1 cellular context compared by ENCODE assay signal in the genomic region with DNA sequence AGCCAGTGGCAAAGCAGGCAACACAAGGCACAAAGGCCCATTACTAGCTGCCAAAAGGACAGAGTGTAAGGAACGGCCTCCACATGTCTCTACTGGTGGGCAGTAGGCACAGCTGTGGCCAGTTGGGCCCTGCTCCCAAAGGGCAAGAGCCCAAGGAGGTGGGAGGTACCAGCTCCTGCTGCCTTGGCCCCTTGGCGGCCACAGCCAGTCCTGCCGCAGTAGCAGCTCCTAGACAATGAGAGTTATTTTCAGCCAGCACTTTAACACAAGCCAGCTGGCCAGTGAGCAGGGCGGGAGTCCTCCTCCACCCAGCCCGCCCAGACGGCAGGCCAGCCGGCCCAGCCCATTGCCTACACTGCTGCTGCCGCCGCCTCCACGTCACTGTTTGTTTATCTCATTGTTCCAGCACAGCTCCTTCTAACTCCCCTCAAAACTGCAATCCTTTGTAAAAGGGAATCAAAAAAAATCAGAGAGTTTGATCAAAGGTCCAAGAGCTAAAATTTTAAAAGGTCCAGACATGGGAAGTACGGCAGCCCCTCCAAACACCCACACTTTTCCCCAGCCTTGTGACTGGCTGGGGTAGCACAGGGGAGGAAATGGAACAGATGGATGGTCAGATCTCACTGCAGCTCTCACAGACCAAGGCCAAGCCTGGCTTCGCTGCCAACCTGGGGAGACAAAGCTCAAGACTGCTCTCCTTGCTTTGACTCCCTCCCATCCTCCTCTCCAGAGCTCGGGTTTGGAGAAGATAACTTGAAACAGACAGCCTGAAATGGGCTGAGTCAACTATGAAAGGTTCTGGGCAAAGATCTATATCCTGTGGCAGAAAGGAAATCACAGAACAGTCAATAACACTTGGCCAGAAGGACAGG.
A peak's percentile ranks its signal among the peaks of the same experiment; 100 is the strongest.
TF ChIP-seq lines count a peak whose summit lies in the region.

No MANE protein-coding gene starts in this region.

TF ChIP-seq in HepG2, 621 proteins besides CTCF, POLR2A, EP300 and RAD21 (continued from another document and continues in another):
- no peak for TF ChIP-seq RAD51 (IDR thresholded peaks at IDR 0.05; ENCODE audit: borderline replicate concordance)
- TF ChIP-seq, protein P1, sequence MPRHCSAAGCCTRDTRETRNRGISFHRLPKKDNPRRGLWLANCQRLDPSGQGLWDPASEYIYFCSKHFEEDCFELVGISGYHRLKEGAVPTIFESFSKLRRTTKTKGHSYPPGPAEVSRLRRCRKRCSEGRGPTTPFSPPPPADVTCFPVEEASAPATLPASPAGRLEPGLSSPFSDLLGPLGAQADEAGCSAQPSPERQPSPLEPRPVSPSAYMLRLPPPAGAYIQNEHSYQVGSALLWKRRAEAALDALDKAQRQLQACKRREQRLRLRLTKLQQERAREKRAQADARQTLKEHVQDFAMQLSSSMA (CRISPR knock-in tag; IDR thresholded peaks at IDR 0.05) = no peak
- TF ChIP-seq, protein P2, sequence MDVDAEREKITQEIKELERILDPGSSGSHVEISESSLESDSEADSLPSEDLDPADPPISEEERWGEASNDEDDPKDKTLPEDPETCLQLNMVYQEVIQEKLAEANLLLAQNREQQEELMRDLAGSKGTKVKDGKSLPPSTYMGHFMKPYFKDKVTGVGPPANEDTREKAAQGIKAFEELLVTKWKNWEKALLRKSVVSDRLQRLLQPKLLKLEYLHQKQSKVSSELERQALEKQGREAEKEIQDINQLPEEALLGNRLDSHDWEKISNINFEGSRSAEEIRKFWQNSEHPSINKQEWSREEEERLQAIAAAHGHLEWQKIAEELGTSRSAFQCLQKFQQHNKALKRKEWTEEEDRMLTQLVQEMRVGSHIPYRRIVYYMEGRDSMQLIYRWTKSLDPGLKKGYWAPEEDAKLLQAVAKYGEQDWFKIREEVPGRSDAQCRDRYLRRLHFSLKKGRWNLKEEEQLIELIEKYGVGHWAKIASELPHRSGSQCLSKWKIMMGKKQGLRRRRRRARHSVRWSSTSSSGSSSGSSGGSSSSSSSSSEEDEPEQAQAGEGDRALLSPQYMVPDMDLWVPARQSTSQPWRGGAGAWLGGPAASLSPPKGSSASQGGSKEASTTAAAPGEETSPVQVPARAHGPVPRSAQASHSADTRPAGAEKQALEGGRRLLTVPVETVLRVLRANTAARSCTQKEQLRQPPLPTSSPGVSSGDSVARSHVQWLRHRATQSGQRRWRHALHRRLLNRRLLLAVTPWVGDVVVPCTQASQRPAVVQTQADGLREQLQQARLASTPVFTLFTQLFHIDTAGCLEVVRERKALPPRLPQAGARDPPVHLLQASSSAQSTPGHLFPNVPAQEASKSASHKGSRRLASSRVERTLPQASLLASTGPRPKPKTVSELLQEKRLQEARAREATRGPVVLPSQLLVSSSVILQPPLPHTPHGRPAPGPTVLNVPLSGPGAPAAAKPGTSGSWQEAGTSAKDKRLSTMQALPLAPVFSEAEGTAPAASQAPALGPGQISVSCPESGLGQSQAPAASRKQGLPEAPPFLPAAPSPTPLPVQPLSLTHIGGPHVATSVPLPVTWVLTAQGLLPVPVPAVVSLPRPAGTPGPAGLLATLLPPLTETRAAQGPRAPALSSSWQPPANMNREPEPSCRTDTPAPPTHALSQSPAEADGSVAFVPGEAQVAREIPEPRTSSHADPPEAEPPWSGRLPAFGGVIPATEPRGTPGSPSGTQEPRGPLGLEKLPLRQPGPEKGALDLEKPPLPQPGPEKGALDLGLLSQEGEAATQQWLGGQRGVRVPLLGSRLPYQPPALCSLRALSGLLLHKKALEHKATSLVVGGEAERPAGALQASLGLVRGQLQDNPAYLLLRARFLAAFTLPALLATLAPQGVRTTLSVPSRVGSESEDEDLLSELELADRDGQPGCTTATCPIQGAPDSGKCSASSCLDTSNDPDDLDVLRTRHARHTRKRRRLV (CRISPR knock-in tag; IDR thresholded peaks at IDR 0.05) = no peak
- no peak for TF ChIP-seq ZNF749 (CRISPR knock-in tag; IDR thresholded peaks at IDR 0.05; ENCODE audit: borderline replicate concordance)
- no peak for TF ChIP-seq ZBTB20 (CRISPR knock-in tag; IDR thresholded peaks at IDR 0.05; ENCODE audit: borderline replicate concordance, low read depth)
- TF ChIP-seq BCL6 (CRISPR knock-in tag; IDR thresholded peaks at IDR 0.05) = no peak
- TF ChIP-seq ZNF160 (CRISPR knock-in tag; IDR thresholded peaks at IDR 0.05) = no peak
- no peak for TF ChIP-seq ZNF724P (CRISPR knock-in tag; IDR thresholded peaks at IDR 0.05; ENCODE audit: borderline replicate concordance)
- TF ChIP-seq ZNF543 (CRISPR knock-in tag; IDR thresholded peaks at IDR 0.05) = no peak
- TF ChIP-seq MTA1 (CRISPR knock-in tag; IDR thresholded peaks at IDR 0.05; ENCODE audit: borderline replicate concordance) = no peak
- no peak for TF ChIP-seq ZNF549 (CRISPR knock-in tag; IDR thresholded peaks at IDR 0.05)
- TF ChIP-seq, protein P3, sequence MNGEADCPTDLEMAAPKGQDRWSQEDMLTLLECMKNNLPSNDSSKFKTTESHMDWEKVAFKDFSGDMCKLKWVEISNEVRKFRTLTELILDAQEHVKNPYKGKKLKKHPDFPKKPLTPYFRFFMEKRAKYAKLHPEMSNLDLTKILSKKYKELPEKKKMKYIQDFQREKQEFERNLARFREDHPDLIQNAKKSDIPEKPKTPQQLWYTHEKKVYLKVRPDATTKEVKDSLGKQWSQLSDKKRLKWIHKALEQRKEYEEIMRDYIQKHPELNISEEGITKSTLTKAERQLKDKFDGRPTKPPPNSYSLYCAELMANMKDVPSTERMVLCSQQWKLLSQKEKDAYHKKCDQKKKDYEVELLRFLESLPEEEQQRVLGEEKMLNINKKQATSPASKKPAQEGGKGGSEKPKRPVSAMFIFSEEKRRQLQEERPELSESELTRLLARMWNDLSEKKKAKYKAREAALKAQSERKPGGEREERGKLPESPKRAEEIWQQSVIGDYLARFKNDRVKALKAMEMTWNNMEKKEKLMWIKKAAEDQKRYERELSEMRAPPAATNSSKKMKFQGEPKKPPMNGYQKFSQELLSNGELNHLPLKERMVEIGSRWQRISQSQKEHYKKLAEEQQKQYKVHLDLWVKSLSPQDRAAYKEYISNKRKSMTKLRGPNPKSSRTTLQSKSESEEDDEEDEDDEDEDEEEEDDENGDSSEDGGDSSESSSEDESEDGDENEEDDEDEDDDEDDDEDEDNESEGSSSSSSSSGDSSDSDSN (CRISPR knock-in tag; IDR thresholded peaks at IDR 0.05) = peak; percentile 75
- TF ChIP-seq, protein P4, sequence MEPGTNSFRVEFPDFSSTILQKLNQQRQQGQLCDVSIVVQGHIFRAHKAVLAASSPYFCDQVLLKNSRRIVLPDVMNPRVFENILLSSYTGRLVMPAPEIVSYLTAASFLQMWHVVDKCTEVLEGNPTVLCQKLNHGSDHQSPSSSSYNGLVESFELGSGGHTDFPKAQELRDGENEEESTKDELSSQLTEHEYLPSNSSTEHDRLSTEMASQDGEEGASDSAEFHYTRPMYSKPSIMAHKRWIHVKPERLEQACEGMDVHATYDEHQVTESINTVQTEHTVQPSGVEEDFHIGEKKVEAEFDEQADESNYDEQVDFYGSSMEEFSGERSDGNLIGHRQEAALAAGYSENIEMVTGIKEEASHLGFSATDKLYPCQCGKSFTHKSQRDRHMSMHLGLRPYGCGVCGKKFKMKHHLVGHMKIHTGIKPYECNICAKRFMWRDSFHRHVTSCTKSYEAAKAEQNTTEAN (CRISPR knock-in tag; conservative IDR thresholded peaks at IDR 0.05) = no peak
- no peak for TF ChIP-seq ZNF629 (CRISPR knock-in tag; conservative IDR thresholded peaks at IDR 0.05)
- no peak for TF ChIP-seq PCBP1 (IDR thresholded peaks at IDR 0.05; ENCODE audit: borderline replicate concordance, low read depth, low read length)
- no peak for TF ChIP-seq ZNF570 (CRISPR knock-in tag; IDR thresholded peaks at IDR 0.05; ENCODE audit: borderline replicate concordance)
- TF ChIP-seq, protein P5, sequence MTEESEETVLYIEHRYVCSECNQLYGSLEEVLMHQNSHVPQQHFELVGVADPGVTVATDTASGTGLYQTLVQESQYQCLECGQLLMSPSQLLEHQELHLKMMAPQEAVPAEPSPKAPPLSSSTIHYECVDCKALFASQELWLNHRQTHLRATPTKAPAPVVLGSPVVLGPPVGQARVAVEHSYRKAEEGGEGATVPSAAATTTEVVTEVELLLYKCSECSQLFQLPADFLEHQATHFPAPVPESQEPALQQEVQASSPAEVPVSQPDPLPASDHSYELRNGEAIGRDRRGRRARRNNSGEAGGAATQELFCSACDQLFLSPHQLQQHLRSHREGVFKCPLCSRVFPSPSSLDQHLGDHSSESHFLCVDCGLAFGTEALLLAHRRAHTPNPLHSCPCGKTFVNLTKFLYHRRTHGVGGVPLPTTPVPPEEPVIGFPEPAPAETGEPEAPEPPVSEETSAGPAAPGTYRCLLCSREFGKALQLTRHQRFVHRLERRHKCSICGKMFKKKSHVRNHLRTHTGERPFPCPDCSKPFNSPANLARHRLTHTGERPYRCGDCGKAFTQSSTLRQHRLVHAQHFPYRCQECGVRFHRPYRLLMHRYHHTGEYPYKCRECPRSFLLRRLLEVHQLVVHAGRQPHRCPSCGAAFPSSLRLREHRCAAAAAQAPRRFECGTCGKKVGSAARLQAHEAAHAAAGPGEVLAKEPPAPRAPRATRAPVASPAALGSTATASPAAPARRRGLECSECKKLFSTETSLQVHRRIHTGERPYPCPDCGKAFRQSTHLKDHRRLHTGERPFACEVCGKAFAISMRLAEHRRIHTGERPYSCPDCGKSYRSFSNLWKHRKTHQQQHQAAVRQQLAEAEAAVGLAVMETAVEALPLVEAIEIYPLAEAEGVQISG (CRISPR knock-in tag; IDR thresholded peaks at IDR 0.05) = no peak
- TF ChIP-seq, protein P6, sequence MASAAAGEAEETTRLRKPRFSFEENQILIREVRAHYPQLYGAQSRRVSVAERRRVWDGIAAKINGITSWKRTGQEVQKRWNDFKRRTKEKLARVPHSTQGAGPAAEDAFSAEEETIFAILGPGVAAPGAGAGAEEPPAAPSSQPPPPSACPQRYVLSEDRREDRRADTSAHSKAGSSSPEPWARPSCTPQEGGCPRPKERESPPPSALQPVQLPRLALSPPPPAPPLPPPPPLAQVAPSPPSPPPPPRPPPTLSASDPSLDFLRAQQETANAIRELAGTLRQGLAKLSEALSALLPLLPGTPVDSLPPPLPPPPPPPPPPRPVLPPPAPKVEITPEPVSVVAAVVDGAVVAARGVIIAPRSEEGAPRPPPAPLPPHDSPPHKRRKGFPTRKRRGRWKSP (CRISPR knock-in tag; IDR thresholded peaks at IDR 0.05) = no peak
- TF ChIP-seq SOX13 (IDR thresholded peaks at IDR 0.05) = 0 out of 2 replicates have a peak, but pooled peaks have one; percentile 15
- peak in 1 of 2 experiments; percentile 29; a peak in 1 of 4 replicates for TF ChIP-seq SOX13 (CRISPR knock-in tag; conservative IDR thresholded peaks at IDR 0.05 in 1 of 2, IDR thresholded peaks at IDR 0.05 in 1 of 2)
- no peak for TF ChIP-seq RNF2 (conservative IDR thresholded peaks at IDR 0.05; ENCODE audit: low read depth)
- TF ChIP-seq BRD4 (CRISPR knock-in tag; IDR thresholded peaks at IDR 0.05) = no peak
- TF ChIP-seq, protein P7, sequence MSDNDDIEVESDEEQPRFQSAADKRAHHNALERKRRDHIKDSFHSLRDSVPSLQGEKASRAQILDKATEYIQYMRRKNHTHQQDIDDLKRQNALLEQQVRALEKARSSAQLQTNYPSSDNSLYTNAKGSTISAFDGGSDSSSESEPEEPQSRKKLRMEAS (IDR thresholded peaks at IDR 0.05) = peak; percentile 18; the same call in 1 of the 2 replicates
- no peak for TF ChIP-seq NR2C2 (CRISPR knock-in tag; IDR thresholded peaks at IDR 0.05; ENCODE audit: borderline replicate concordance)
- TF ChIP-seq, protein P8, sequence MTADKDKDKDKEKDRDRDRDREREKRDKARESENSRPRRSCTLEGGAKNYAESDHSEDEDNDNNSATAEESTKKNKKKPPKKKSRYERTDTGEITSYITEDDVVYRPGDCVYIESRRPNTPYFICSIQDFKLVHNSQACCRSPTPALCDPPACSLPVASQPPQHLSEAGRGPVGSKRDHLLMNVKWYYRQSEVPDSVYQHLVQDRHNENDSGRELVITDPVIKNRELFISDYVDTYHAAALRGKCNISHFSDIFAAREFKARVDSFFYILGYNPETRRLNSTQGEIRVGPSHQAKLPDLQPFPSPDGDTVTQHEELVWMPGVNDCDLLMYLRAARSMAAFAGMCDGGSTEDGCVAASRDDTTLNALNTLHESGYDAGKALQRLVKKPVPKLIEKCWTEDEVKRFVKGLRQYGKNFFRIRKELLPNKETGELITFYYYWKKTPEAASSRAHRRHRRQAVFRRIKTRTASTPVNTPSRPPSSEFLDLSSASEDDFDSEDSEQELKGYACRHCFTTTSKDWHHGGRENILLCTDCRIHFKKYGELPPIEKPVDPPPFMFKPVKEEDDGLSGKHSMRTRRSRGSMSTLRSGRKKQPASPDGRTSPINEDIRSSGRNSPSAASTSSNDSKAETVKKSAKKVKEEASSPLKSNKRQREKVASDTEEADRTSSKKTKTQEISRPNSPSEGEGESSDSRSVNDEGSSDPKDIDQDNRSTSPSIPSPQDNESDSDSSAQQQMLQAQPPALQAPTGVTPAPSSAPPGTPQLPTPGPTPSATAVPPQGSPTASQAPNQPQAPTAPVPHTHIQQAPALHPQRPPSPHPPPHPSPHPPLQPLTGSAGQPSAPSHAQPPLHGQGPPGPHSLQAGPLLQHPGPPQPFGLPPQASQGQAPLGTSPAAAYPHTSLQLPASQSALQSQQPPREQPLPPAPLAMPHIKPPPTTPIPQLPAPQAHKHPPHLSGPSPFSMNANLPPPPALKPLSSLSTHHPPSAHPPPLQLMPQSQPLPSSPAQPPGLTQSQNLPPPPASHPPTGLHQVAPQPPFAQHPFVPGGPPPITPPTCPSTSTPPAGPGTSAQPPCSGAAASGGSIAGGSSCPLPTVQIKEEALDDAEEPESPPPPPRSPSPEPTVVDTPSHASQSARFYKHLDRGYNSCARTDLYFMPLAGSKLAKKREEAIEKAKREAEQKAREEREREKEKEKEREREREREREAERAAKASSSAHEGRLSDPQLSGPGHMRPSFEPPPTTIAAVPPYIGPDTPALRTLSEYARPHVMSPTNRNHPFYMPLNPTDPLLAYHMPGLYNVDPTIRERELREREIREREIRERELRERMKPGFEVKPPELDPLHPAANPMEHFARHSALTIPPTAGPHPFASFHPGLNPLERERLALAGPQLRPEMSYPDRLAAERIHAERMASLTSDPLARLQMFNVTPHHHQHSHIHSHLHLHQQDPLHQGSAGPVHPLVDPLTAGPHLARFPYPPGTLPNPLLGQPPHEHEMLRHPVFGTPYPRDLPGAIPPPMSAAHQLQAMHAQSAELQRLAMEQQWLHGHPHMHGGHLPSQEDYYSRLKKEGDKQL (CRISPR knock-in tag; IDR thresholded peaks at IDR 0.05; ENCODE audit: low read depth) = no peak
- TF ChIP-seq, protein P9, sequence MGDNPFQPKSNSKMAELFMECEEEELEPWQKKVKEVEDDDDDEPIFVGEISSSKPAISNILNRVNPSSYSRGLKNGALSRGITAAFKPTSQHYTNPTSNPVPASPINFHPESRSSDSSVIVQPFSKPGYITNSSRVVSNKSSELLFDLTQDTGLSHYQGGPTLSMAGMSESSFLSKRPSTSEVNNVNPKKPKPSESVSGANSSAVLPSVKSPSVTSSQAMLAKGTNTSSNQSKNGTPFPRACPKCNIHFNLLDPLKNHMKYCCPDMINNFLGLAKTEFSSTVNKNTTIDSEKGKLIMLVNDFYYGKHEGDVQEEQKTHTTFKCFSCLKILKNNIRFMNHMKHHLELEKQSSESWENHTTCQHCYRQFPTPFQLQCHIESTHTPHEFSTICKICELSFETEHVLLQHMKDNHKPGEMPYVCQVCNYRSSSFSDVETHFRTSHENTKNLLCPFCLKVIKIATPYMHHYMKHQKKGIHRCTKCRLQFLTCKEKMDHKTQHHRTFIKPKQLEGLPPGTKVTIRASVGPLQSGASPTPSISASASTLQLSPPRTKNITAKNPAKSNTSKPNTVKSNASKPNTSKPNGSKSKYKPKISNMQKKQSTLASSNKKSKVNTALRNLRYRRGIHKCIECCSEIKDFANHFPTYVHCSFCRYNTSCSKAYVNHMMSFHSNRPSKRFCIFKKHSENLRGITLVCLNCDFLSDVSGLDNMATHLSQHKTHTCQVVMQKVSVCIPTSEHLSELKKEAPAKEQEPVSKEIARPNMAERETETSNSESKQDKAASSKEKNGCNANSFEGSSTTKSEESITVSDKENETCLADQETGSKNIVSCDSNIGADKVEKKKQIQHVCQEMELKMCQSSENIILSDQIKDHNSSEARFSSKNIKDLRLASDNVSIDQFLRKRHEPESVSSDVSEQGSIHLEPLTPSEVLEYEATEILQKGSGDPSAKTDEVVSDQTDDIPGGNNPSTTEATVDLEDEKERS (CRISPR knock-in tag; IDR thresholded peaks at IDR 0.05) = no peak
- TF ChIP-seq ZNF441 (CRISPR knock-in tag; IDR thresholded peaks at IDR 0.05; ENCODE audit: borderline replicate concordance) = no peak
- no peak for TF ChIP-seq HNRNPUL1 (IDR thresholded peaks at IDR 0.05; ENCODE audit: low read depth, low read length)
